In the genomic region with DNA sequence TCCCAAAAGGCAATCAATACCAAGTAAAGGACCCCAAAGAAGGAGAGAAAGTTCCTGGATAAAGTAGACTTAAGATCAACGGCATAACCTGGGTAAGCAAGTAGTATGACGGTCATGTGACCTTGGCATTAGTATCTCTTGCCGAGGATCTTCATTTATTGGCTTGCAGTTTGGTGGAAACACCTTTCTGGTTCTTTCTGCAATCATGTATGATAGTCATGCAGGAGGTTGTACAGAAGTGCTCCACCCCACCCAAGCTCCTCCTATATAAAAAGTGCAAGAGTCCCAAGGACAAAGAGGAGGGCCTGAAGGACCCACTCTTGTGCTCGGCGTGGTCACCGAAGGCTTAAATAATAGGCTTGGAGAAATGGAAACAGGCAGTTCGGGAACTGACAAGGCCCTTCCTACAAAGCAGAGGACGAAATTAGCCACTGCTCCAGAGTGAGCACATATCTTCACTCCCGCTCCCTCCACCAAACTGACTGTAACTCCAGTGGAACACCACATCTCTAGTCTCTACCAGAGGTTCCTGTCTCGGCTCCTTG, we compare ENCODE assay signal across 8 cellular contexts. TPM values are rescaled to one million over a fixed set of nuclear protein-coding genes. Genes with fewer than 3 reads are reported as not detected.
DNase-seq lines count a peak whose midpoint lies in the region; FAIRE-seq and TF ChIP-seq lines count a peak whose summit lies in the region.

No MANE protein-coding gene starts in this region.

- peak overlapping the region; percentile 63 for H3K27ac ChIP-seq in astrocyte (ENCODE audit: low read depth, low read length)

- H3K27me3 ChIP-seq in astrocyte (ENCODE audit: insufficient read depth, low read length), result no peaks in the 10 kb centered on the region

- H3K27me3 Mint-ChIP-seq in astrocyte (ENCODE audit: low read depth, unreplicated experiment), result no peaks in the 10 kb centered on the region

- H3K9ac ChIP-seq in astrocyte (ENCODE audit: low read length), result peak overlapping the region; percentile 87

- peak overlapping the region; percentile 95 for H3K4me3 Mint-ChIP-seq in astrocyte (ENCODE audit: unreplicated experiment)

- H3K79me2 ChIP-seq in astrocyte (ENCODE audit: insufficient read depth, low read length), result peaks cover 69% of the 10 kb centered on the region

- H3K4me1 Mint-ChIP-seq in astrocyte (ENCODE audit: low read depth, unreplicated experiment), result peaks cover 13% of the 10 kb centered on the region

- H3K9me3 ChIP-seq in astrocyte (ENCODE audit: insufficient read depth, low read depth, low read length) (no peaks in the 10 kb centered on the region), iPS-18c (ENCODE audit: control insufficient read depth, insufficient read depth, low read length) (no peaks in the 10 kb centered on the region)

- H3K9me3 Mint-ChIP-seq in astrocyte (ENCODE audit: unreplicated experiment), result no peaks in the 10 kb centered on the region

- peaks cover 19% of the 10 kb centered on the region for H3K4me1 ChIP-seq in astrocyte (ENCODE audit: insufficient read depth, low read length)

- no peak for FAIRE-seq in astrocyte (lab: Jason Lieb, UNC)

- peak overlapping the region; percentile 72 for H3K27ac Mint-ChIP-seq in astrocyte (ENCODE audit: unreplicated experiment)

- peaks cover 4% of the 10 kb centered on the region for H3K36me3 Mint-ChIP-seq in astrocyte (ENCODE audit: low read depth, unreplicated experiment)

- H4K20me1 ChIP-seq in astrocyte (ENCODE audit: insufficient read depth, low read length), result peaks cover 35% of the 10 kb centered on the region

- TF ChIP-seq CTCF in astrocyte (IDR thresholded peaks at IDR 0.05; ENCODE audit: insufficient read depth, low read depth, low read length), result no peak

- H3K4me2 ChIP-seq in astrocyte (ENCODE audit: low read length), result peak overlapping the region; percentile 96

- DNase-seq in NCI-H82 (lab: John Stamatoyannopoulos, UW) (peak; percentile 55), NCI-H82 treated with DMSO at 0.1 percent for 48 hours (lab: John Stamatoyannopoulos, UW; ENCODE audit: unreplicated experiment) (no peak), NCI-H2227 treated with DMSO at 0.1 percent for 48 hours (lab: John Stamatoyannopoulos, UW) (peak; percentile 23), astrocyte (ENCODE audit: low read depth) (peak; percentile 5), COR-L47 (lab: John Stamatoyannopoulos, UW) (no peak), pons (ENCODE audit: low spot score) (no peak)
- peak; percentile 16 for DNase-seq in stimulated activated CD4-positive, alpha-beta T cell treated with anti-CD3 and anti-CD28 coated beads, Interleukin-12 subunit alpha, Interleukin-12 subunit beta, amount 100 ng/mL, for 4 hours

- H2AFZ ChIP-seq in astrocyte (ENCODE audit: low read depth, low read length), result peak overlapping the region; percentile 22

- peaks cover 5% of the 10 kb centered on the region for H3K36me3 ChIP-seq in astrocyte (ENCODE audit: insufficient read depth, low read length)

- H3K4me3 ChIP-seq in astrocyte (ENCODE audit: insufficient read depth, low read depth, low read length) (peak overlapping the region; percentile 92), iPS-18c (ENCODE audit: insufficient read depth, low read depth, low read length) (peak overlapping the region; percentile 78)

RNA-seq across cellular contexts. Expression of a gene that starts 0.8 kb away (rescaled TPM):
- 171 and 212 TPM in 2 replicates for total RNA-seq in astrocyte

RNA-seq across cellular contexts. Expression of a gene that starts 16.4 kb away (rescaled TPM):
- total RNA-seq in astrocyte, result 187 and 202 TPM in 2 replicates

RNA-seq across cellular contexts. Expression of a gene that starts 32.6 kb away (rescaled TPM):
- total RNA-seq in astrocyte, result 6.7 and 9.3 TPM in 2 replicates

RNA-seq across cellular contexts. Expression of a gene that starts 34.4 kb away (rescaled TPM):
- 10.1 and 15.4 TPM in 2 replicates for total RNA-seq in astrocyte

RNA-seq across cellular contexts. Expression of a gene that starts 39.3 kb away (rescaled TPM):
- 0.32 TPM in 1 of 2 replicates, not detected in the other for total RNA-seq in astrocyte

Comparison
In these comparisons a context has a peak if more than half of its experiments do, and no peak if none do; other contexts are left out.
1. DNase-seq: peak in NCI-H82 (single experiment), NCI-H2227 treated with DMSO at 0.1 percent for 48 hours (single experiment), astrocyte (single experiment) and stimulated activated CD4-positive, alpha-beta T cell treated with anti-CD3 and anti-CD28 coated beads, Interleukin-12 subunit alpha, Interleukin-12 subunit beta, amount 100 ng/mL, for 4 hours (single experiment); none in NCI-H82 treated with DMSO at 0.1 percent for 48 hours (single experiment), COR-L47 (single experiment) and pons (single experiment).